9 cellular contexts compared by ENCODE assay signal in the genomic region with DNA sequence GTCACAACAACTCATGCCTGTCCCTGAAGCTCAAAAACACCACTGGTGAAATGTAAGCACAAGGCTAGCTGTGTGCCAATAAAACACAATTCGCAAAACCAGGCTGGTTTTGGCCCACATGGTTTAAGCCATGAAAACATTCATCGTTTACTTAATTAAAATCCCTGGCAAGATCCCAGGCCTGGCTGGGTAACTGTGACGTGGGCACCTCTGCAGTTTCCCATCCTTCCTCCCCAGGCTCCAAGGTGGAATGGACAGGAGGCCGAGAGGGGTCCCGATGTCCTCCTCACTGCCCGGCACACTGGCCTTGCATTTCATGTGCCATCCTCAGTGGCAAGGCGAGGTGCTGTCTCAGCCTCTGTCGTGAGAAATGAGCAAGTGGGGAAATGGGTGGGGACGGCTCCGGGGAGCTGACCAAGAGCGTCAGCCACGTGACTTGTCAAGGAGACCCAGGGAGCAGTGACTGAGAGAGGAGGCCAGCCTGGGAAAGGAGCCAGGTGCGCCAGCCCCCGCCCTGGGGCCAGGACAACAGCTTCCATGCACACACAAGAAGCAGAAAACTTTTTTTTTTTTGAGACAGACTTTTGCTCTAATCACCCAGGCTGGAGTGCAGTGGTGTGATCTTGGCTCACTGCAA.
DNase-seq lines count a peak whose midpoint lies in the region; ATAC-seq and TF ChIP-seq lines count a peak whose summit lies in the region.
"Had no signal": no experiment of that assay in that cellular context is flagged by ENCODE, and none has a peak within 500 bp of the region (broad histone marks: within the 10 kb centered on the region; RNA-seq: fewer than 3 reads in every experiment).

No MANE protein-coding gene starts in this region.

- intact Hi-C loops in body of pancreas (cut with DNase I): no loop called here
- intact Hi-C loops in left lung (cut with DNase I): no loop called here
- intact Hi-C loops in upper lobe of right lung (cut with DNase I): no loop called here

- H3K27me3 ChIP-seq in body of pancreas (no peaks in the 10 kb centered on the region), left lung (no peaks in the 10 kb centered on the region), upper lobe of right lung (no peaks in the 10 kb centered on the region)

- no peaks in the 10 kb centered on the region for H3K9me3 Mint-ChIP-seq in T-helper 2 cell treated with Interferon-gamma antibody and Interleukin-4, amounts not matched to agents 5 μg/mL and 100 μg/mL, for 36 hours

- TF ChIP-seq CTCF in body of pancreas (IDR thresholded peaks at IDR 0.05): no peak
- TF ChIP-seq CTCF in left lung (IDR thresholded peaks at IDR 0.05): no peak
- no peak for TF ChIP-seq CTCF in upper lobe of right lung (IDR thresholded peaks at IDR 0.05)

- no peak overlapping the region for H3K27ac Mint-ChIP-seq in T-helper 2 cell treated with Interferon-gamma antibody and Interleukin-4, amounts not matched to agents 5 μg/mL and 100 μg/mL, for 36 hours
- H3K27ac Mint-ChIP-seq: nephron progenitor cell had no signal

- peak in 2 of 3 donors; percentile 32 to 55 for TF ChIP-seq POLR2A in body of pancreas (IDR thresholded peaks at IDR 0.05)

- H3K36me3 Mint-ChIP-seq in T-helper 2 cell treated with Interferon-gamma antibody and Interleukin-4, amounts not matched to agents 5 μg/mL and 100 μg/mL, for 36 hours (ENCODE audit: low read depth): no peaks in the 10 kb centered on the region

- DNase-seq in NCI-H2081 (lab: John Stamatoyannopoulos, UW) (peak; percentile 12 to 44), NCI-H2081 treated with DMSO at 0.1 percent for 48 hours (lab: John Stamatoyannopoulos, UW) (no peak), body of pancreas (peak; percentile 93 to 98 (median 98)), left lung (peak; percentile 87 to 88), upper lobe of right lung (peak; percentile 89), middle frontal gyrus (ENCODE audit: extremely low spot score, low spot score) (no peak)
- DNase-seq in T-helper 2 cell treated with Interferon-gamma antibody and Interleukin-4, amounts not matched to agents 5 μg/mL and 100 μg/mL, for 36 hours (ENCODE audit: low spot score): no peak
- DNase-seq: nephron progenitor cell had no signal

- H3K4me3 ChIP-seq in body of pancreas (no peak overlapping the region), left lung (no peak overlapping the region), upper lobe of right lung (no peak overlapping the region)

- H3K27ac ChIP-seq in body of pancreas: peak overlapping the region; percentile 86 to 97 (median 90)
- peak overlapping the region; percentile 25 to 26 for H3K27ac ChIP-seq in left lung
- H3K27ac ChIP-seq in upper lobe of right lung: peak overlapping the region; percentile 0

- H3K4me3 Mint-ChIP-seq in T-helper 2 cell treated with Interferon-gamma antibody and Interleukin-4, amounts not matched to agents 5 μg/mL and 100 μg/mL, for 36 hours: no peak overlapping the region
- H3K4me3 Mint-ChIP-seq: nephron progenitor cell had no signal

- peaks cover 3% of the 10 kb centered on the region for H3K4me1 Mint-ChIP-seq in T-helper 2 cell treated with Interferon-gamma antibody and Interleukin-4, amounts not matched to agents 5 μg/mL and 100 μg/mL, for 36 hours (ENCODE audit: low read depth)

- H3K9me3 ChIP-seq in body of pancreas (no peaks in the 10 kb centered on the region), left lung (no peaks in the 10 kb centered on the region), upper lobe of right lung (no peaks in the 10 kb centered on the region)

- ATAC-seq in body of pancreas (peak; percentile 94), left lung (peak; percentile 83), upper lobe of right lung (peak; percentile 83), HG02938 (IDR thresholded peaks at IDR 0.05; ENCODE audit: unreplicated experiment) (no peak)

- no peaks in the 10 kb centered on the region for H3K36me3 ChIP-seq in body of pancreas (replicated peaks in 1 of 2; ENCODE audit: insufficient read depth in 1 of 2, low read depth in 2 of 2)
- H3K36me3 ChIP-seq in left lung: no peaks in the 10 kb centered on the region
- no peaks in the 10 kb centered on the region for H3K36me3 ChIP-seq in upper lobe of right lung

- H3K4me1 ChIP-seq in body of pancreas (peaks cover 57% of the 10 kb centered on the region), left lung (peaks cover 9 to 13% of the 10 kb centered on the region in 2 donors), upper lobe of right lung (peaks cover 17% of the 10 kb centered on the region)

- H3K27me3 Mint-ChIP-seq in T-helper 2 cell treated with Interferon-gamma antibody and Interleukin-4, amounts not matched to agents 5 μg/mL and 100 μg/mL, for 36 hours (ENCODE audit: low read depth): peaks cover 9% of the 10 kb centered on the region

- 0 to 9% methylated on average over 10 to 14 of the region's 14 CpGs for WGBS in body of pancreas, 2 donors

Comparison
In these comparisons a context has a peak if more than half of its experiments do, and no peak if none do; other contexts are left out.
1. DNase-seq: peak in NCI-H2081 (2 of 2), body of pancreas (4 of 4), left lung (2 of 2) and upper lobe of right lung (single experiment); none in NCI-H2081 treated with DMSO at 0.1 percent for 48 hours (single experiment), T-helper 2 cell treated with Interferon-gamma antibody and Interleukin-4, amounts not matched to agents 5 μg/mL and 100 μg/mL, for 36 hours (single experiment) and middle frontal gyrus (single experiment).
2. H3K27ac ChIP-seq: peak in every context shown above with its lines; median percentile 90 in body of pancreas; 26 in left lung; 0 in upper lobe of right lung.